10 cellular contexts compared by ENCODE assay signal in genomic region chr1:75745276-75745675, GRCh38. TPM values are rescaled to one million over a fixed set of nuclear protein-coding genes. Genes with fewer than 3 reads are reported as not detected.
A peak's percentile ranks its signal among the peaks of the same experiment; 100 is the strongest.
DNase-seq lines count a peak whose midpoint lies in the region; ATAC-seq, FAIRE-seq and TF ChIP-seq lines count a peak whose summit lies in the region.
"Had no signal": no experiment of that assay in that cellular context is flagged by ENCODE, and none has a peak within 500 bp of the region (broad histone marks: within the 10 kb centered on the region; RNA-seq: fewer than 3 reads in every experiment).

No MANE protein-coding gene starts in this region.

- H3K27ac ChIP-seq in foreskin keratinocyte (no peak overlapping the region), pancreas (no peak overlapping the region)

- TF ChIP-seq CTCF in foreskin keratinocyte (conservative IDR thresholded peaks at IDR 0.05) (no peak), pancreas (IDR thresholded peaks at IDR 0.05) (no peak)

- ATAC-seq in GM18873 (IDR thresholded peaks at IDR 0.05; ENCODE audit: low FRiP score, unreplicated experiment) (peak; percentile 68), HG02623 (IDR thresholded peaks at IDR 0.05; ENCODE audit: unreplicated experiment) (peak; percentile 72), HG03521 (IDR thresholded peaks at IDR 0.05; ENCODE audit: unreplicated experiment) (peak; percentile 76), foreskin keratinocyte (peak; percentile 83), pancreas (no peak)

- no peaks in the 10 kb centered on the region for H3K27me3 ChIP-seq in foreskin keratinocyte
- no peaks in the 10 kb centered on the region for H3K27me3 ChIP-seq in pancreas

- H3K9me3 ChIP-seq in pancreas = no peaks in the 10 kb centered on the region

- peak in 1 of 2 donors; percentile 57 for DNase-seq in foreskin keratinocyte
- DNase-seq in pancreas = no peak
- DNase-seq in NCI-H69 (lab: John Stamatoyannopoulos, UW) = no peak
- DNase-seq in stimulated activated CD4-positive, alpha-beta T cell treated with anti-CD3 and anti-CD28 coated beads, Interleukin-4, amount 100 ng/mL, for 24 hours = no peak
- no peak for DNase-seq in NCI-H526 treated with DMSO at 0.1 percent for 48 hours (lab: John Stamatoyannopoulos, UW)
- DNase-seq: kidney glomerular epithelial cell, NCI-H82 had no signal

- no peak for FAIRE-seq in pancreas (lab: Jason Lieb, UNC)

- intact Hi-C loops in pancreas (cut with DNase I) = no loop called here

- WGBS in pancreas, 2 donors = 70 to 93% methylated on average over 4 of the region's 4 CpGs

- no peak overlapping the region for H3K4me3 ChIP-seq in pancreas

- peaks cover 10% of the 10 kb centered on the region for H3K4me1 ChIP-seq in foreskin keratinocyte
- no peaks in the 10 kb centered on the region for H3K4me1 ChIP-seq in pancreas

- peaks cover 0 to 40% (median 0%) of the 10 kb centered on the region in 3 donors for H3K36me3 ChIP-seq in pancreas

RNA-seq across cellular contexts. Expression of gene ACADM, which starts 20.8 kb away (rescaled TPM):
- total RNA-seq in foreskin keratinocyte = 36.3 and 37.2 TPM in 2 replicates
- 16.3 and 19.6 TPM in 2 replicates for polyA plus RNA-seq in foreskin keratinocyte
- total RNA-seq in pancreas = 10 to 100 TPM; 18.3 to 33.5 (median 26.2) TPM
- polyA plus RNA-seq in pancreas = 10 to 100 TPM in 1 of 2 donors, 1 to 10 TPM in 1; 9.8 to 29.0 TPM

RNA-seq across cellular contexts. Expression of gene RABGGTB, which starts 40.8 kb away (rescaled TPM):
- total RNA-seq in foreskin keratinocyte = 106 and 124 TPM in 2 replicates
- polyA plus RNA-seq in foreskin keratinocyte = 65.7 and 87.8 TPM in 2 replicates
- 10 to 100 TPM; 31.7 to 47.8 (median 36.6) TPM for total RNA-seq in pancreas
- polyA plus RNA-seq in pancreas = 10 to 100 TPM; 31.5 to 59.2 TPM

RNA-seq across cellular contexts. Expression of gene MSH4, which starts 51.4 kb away (rescaled TPM):
- total RNA-seq in foreskin keratinocyte = 0.03 and 0.07 TPM in 2 replicates
- not detected in 2 replicates for polyA plus RNA-seq in foreskin keratinocyte
- total RNA-seq in pancreas = under 1 TPM; 0.09 to 0.19 (median 0.12) TPM
- under 1 TPM; 0.15 to 0.19 TPM for polyA plus RNA-seq in pancreas

Comparison
In these comparisons a context has a peak if more than half of its experiments do, and no peak if none do; other contexts are left out.
1. ATAC-seq: peak in GM18873 (single experiment), HG02623 (single experiment), HG03521 (single experiment) and foreskin keratinocyte (single experiment); none in pancreas (0 of 4).